In the genomic region with DNA sequence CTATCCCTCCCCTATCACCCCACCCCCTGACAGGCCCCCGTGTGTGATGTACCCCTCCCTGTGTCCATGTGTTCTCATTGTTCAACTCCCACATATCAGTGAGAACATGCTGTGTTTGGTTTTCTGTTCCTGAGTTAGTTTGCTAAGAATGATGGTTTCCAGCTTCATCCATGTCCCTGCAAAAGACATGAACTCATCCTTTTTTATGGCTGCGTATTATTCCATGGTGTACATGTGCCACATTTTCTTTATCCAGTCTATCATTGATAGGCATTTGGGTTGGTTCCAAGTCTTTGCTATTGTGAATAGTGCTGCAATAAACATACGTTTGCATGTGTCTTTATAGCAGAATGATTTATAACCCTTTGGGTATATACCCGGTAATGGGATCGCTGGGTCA, we compare ENCODE assay signal across 16 cellular contexts. TPM values are rescaled to one million over a fixed set of nuclear protein-coding genes. Genes with fewer than 3 reads are reported as not detected.
"Had no signal": no experiment of that assay in that cellular context is flagged by ENCODE, and none has a peak within 500 bp of the region (broad histone marks: within the 10 kb centered on the region; RNA-seq: fewer than 3 reads in every experiment).

No MANE protein-coding gene starts in this region.

RNA-seq across cellular contexts. Expression of a gene that starts 41.8 kb away (rescaled TPM):
- total RNA-seq: activated naive CD4-positive, alpha-beta T cell treated with anti-CD3 and anti-CD28 coated beads for 36 hours; activated naive CD8-positive, alpha-beta T cell treated with anti-CD3 and anti-CD28 coated beads for 36 hours; activated T-cell treated with anti-CD3 and anti-CD28 coated beads, Interleukin-2, amount 50 U/mL, for 4 hours; activated T-helper 2 cell treated with anti-CD3 and anti-CD28 coated beads, Interferon-gamma antibody, Interleukin-2, Interleukin-4, amounts not matched to agents 10 μg/mL and 5 μg/mL and 100 μg/mL, durations not matched to agents 14 hours and 24 hours and 36 hours; adrenal gland; aorta; ascending aorta; astrocyte; body of pancreas; breast epithelium; bronchial epithelial cell; cardiac septum; cerebellum; chondrocyte had no signal
- polyA plus RNA-seq: adrenal gland, aorta had no signal

RNA-seq across cellular contexts. Expression of a gene that starts 47.1 kb away (rescaled TPM):
- total RNA-seq: ascending aorta, body of pancreas, breast epithelium, bronchial epithelial cell, cardiac muscle cell, cerebellum had no signal
- polyA plus RNA-seq: adipose tissue, adrenal gland, aorta, cardiac muscle cell had no signal
